Comparison of ENCODE assay signal across 1 cellular context in genomic region chr5:55929020-55929799, GRCh38.
TF ChIP-seq lines count a peak whose summit lies in the region.

No MANE protein-coding gene starts in this region.

TF ChIP-seq in IMR-90, 13 proteins besides CTCF, POLR2A, EP300 and RAD21 (continued from another document):
- TF ChIP-seq MAFK (IDR thresholded peaks at IDR 0.05; ENCODE audit: low read depth, low read length): no peak
- TF ChIP-seq CHD1 (IDR thresholded peaks at IDR 0.05; ENCODE audit: low read depth, low read length): no peak
- TF ChIP-seq FOS (IDR thresholded peaks at IDR 0.05; ENCODE audit: low read depth, low read length): no peak
